Comparison of ENCODE assay signal across 1 cellular context in genomic region chr15:87212041-87212440, GRCh38.
TF ChIP-seq lines count a peak whose summit lies in the region.

No MANE protein-coding gene starts in this region.

TF ChIP-seq in SK-N-SH treated with all-trans-retinoic acid at 6 μM for 48 hours, 23 proteins besides CTCF, POLR2A, EP300 and RAD21 (continued from another document):
- no peak for TF ChIP-seq TSHZ2 (CRISPR knock-in tag; IDR thresholded peaks at IDR 0.05)
- TF ChIP-seq PPARA (CRISPR knock-in tag; IDR thresholded peaks at IDR 0.05; ENCODE audit: borderline replicate concordance): no peak
- no peak for TF ChIP-seq BACH2 (CRISPR knock-in tag; IDR thresholded peaks at IDR 0.05; ENCODE audit: borderline replicate concordance)
- TF ChIP-seq ZNF565 (CRISPR knock-in tag; conservative IDR thresholded peaks at IDR 0.05; ENCODE audit: low read depth): no peak
- TF ChIP-seq ISL1 (CRISPR knock-in tag; IDR thresholded peaks at IDR 0.05): no peak
- no peak for TF ChIP-seq ZNF8 (CRISPR knock-in tag; IDR thresholded peaks at IDR 0.05)
- TF ChIP-seq RARB (CRISPR knock-in tag; IDR thresholded peaks at IDR 0.05): no peak
- TF ChIP-seq CSRNP3 (CRISPR knock-in tag; IDR thresholded peaks at IDR 0.05): no peak
- TF ChIP-seq SNAI2 (CRISPR knock-in tag; IDR thresholded peaks at IDR 0.05): no peak
- no peak for TF ChIP-seq ZFP3 (CRISPR knock-in tag; IDR thresholded peaks at IDR 0.05)
- no peak for TF ChIP-seq ZC3H10 (CRISPR knock-in tag; IDR thresholded peaks at IDR 0.05)
- no peak for TF ChIP-seq PATZ1 (CRISPR knock-in tag; IDR thresholded peaks at IDR 0.05; ENCODE audit: borderline replicate concordance)
- no peak for TF ChIP-seq GLIS3 (CRISPR knock-in tag; IDR thresholded peaks at IDR 0.05)
- TF ChIP-seq ESRRG (CRISPR knock-in tag; IDR thresholded peaks at IDR 0.05): no peak
- no peak for TF ChIP-seq CSDC2 (CRISPR knock-in tag; IDR thresholded peaks at IDR 0.05)
- TF ChIP-seq ARNTL (CRISPR knock-in tag; IDR thresholded peaks at IDR 0.05; ENCODE audit: borderline replicate concordance, low read depth): no peak
- no peak for TF ChIP-seq ZNF70 (CRISPR knock-in tag; IDR thresholded peaks at IDR 0.05)
